In genomic region chrX:30275498-30275897, GRCh38 we compare ENCODE assay signal across 8 cellular contexts. TPM values are rescaled to one million over a fixed set of nuclear protein-coding genes. Genes with fewer than 3 reads are reported as not detected.
A peak's percentile ranks its signal among the peaks of the same experiment; 100 is the strongest.
DNase-seq lines count a peak whose midpoint lies in the region; ATAC-seq and TF ChIP-seq lines count a peak whose summit lies in the region.
"Had no signal": no experiment of that assay in that cellular context is flagged by ENCODE, and none has a peak within 500 bp of the region (broad histone marks: within the 10 kb centered on the region; RNA-seq: fewer than 3 reads in every experiment).

No MANE protein-coding gene starts in this region.

- DNase-seq in GM10248 (ENCODE audit: extremely low spot score) (no peak), NCI-H460 (ENCODE audit: extremely low read depth, low read depth) (peak; percentile 53), epithelial cell of esophagus (ENCODE audit: low read depth) (peak; percentile 26), pons (ENCODE audit: low spot score) (peak; percentile 2), HPDE6-E6E7 (ENCODE audit: extremely low spot score) (no peak)
- DNase-seq: nucleus accumbens had no signal

- ATAC-seq in HG02884 (IDR thresholded peaks at IDR 0.05; ENCODE audit: unreplicated experiment) (no peak), GM18511 (IDR thresholded peaks at IDR 0.05; ENCODE audit: unreplicated experiment) (no peak)

- POLR2A ChIA-PET in GM10248 (lab: Yijun Ruan, JAX), result no interaction called here

- peak; percentile 7 for TF ChIP-seq CTCF in GM10248 (IDR thresholded peaks at IDR 0.05; ENCODE audit: control extremely low read depth, extremely low read depth, low read depth, missing control alignments)
- TF ChIP-seq CTCF in epithelial cell of esophagus (IDR thresholded peaks at IDR 0.05; ENCODE audit: insufficient read depth, low read depth, low read length, missing control alignments), result peak; percentile 34

- no peak overlapping the region for H3K4me3 ChIP-seq in epithelial cell of esophagus (ENCODE audit: low read length)

- CTCF ChIA-PET in GM10248 (lab: Yijun Ruan, JAX), result interaction anchor here (1.6 kb wide), 1 partner anchor 208 kb away, joined by 3 read pairs; no protein-coding TSS in a partner anchor

RNA-seq across cellular contexts. Expression of gene MAGEB1, which starts 28.6 kb away (rescaled TPM):
- not detected in 2 replicates for total RNA-seq in NCI-H460 (2014; rRNA removed; shearing (Covaris generic))
- polyA plus RNA-seq in NCI-H460 (2014; cell fraction: nucleus; rRNA removed), result not detected in 2 replicates

RNA-seq across cellular contexts. Expression of gene NR0B1, which starts 33.7 kb away (rescaled TPM):
- 76.4 and 90.0 TPM in 2 replicates for total RNA-seq in NCI-H460 (2014; rRNA removed; shearing (Covaris generic))
- 155 and 166 TPM in 2 replicates for polyA plus RNA-seq in NCI-H460 (2014; cell fraction: nucleus; rRNA removed)

RNA-seq across cellular contexts. Expression of gene MAGEB4, which starts 33.7 kb away (rescaled TPM):
- not detected in 2 replicates for total RNA-seq in NCI-H460 (2014; rRNA removed; shearing (Covaris generic))
- not detected in 2 replicates for polyA plus RNA-seq in NCI-H460 (2014; cell fraction: nucleus; rRNA removed)

RNA-seq across cellular contexts. Expression of gene MAGEB3, which starts 45.0 kb away (rescaled TPM):
- not detected in 2 replicates for total RNA-seq in NCI-H460 (2014; rRNA removed; shearing (Covaris generic))
- 0.91 TPM in 1 of 2 replicates, not detected in the other for polyA plus RNA-seq in NCI-H460 (2014; cell fraction: nucleus; rRNA removed)

Comparison
In these comparisons a context has a peak if more than half of its experiments do, and no peak if none do; other contexts are left out.
1. DNase-seq: peak in NCI-H460 (single experiment), epithelial cell of esophagus (single experiment) and pons (single experiment); none in GM10248 (single experiment) and HPDE6-E6E7 (single experiment).